Comparison of ENCODE assay signal across 14 cellular contexts in genomic region chr6:31573239-31574105, GRCh38. TPM values are rescaled to one million over a fixed set of nuclear protein-coding genes. Genes with fewer than 3 reads are reported as not detected.
DNase-seq lines count a peak whose midpoint lies in the region; ATAC-seq and TF ChIP-seq lines count a peak whose summit lies in the region.
"Had no signal": no experiment of that assay in that cellular context is flagged by ENCODE, and none has a peak within 500 bp of the region (broad histone marks: within the 10 kb centered on the region; RNA-seq: fewer than 3 reads in every experiment).

No MANE protein-coding gene starts in this region.

- H3K36me3 ChIP-seq in CD8-positive, alpha-beta T cell (ENCODE audit: insufficient read depth, low read length), result no peaks in the 10 kb centered on the region
- peaks cover 0 to 7% (median 5%) of the 10 kb centered on the region in 3 experiments for H3K36me3 ChIP-seq in naive thymus-derived CD4-positive, alpha-beta T cell (ENCODE audit: control insufficient read depth in 2 of 3, insufficient read depth in 3 of 3, low read length in 3 of 3)

- CTCF ChIA-PET in CD8-positive, alpha-beta T cell (lab: Charles Lee), result interaction anchor here (0.5 to 36.4 kb wide), 6 partner anchors 9 to 667 kb away, joined by 3 to 1206 read pairs (median 6); partner anchors contain the start of genes ATP6V1G2, DDX39B, LST1 and LTB
- CTCF ChIA-PET in naive thymus-derived CD4-positive, alpha-beta T cell (lab: Charles Lee), result interaction anchor here (1.5 to 18.2 kb wide), 5 partner anchors 12 to 81 kb away, joined by 3 to 687 read pairs (median 41); partner anchors contain the start of genes ATP6V1G2, LST1, LTB and NCR3

- peak overlapping the region; percentile 86 for H3K4me3 ChIP-seq in CD8-positive, alpha-beta T cell (ENCODE audit: low read depth, low read length)
- H3K4me3 ChIP-seq in GM12875 (ENCODE audit: low read depth, low read length), result peak overlapping the region; percentile 65
- peak overlapping the region; percentile 69 for H3K4me3 ChIP-seq in naive thymus-derived CD4-positive, alpha-beta T cell (ENCODE audit: low read length)

- H3K9me3 Mint-ChIP-seq in CD8-positive, alpha-beta T cell, result no peaks in the 10 kb centered on the region
- peaks cover 5% of the 10 kb centered on the region for H3K9me3 Mint-ChIP-seq in activated T-helper 17 cell treated with anti-CD3 and anti-CD28 coated beads, Interleukin-2, amount 50 U/mL, for 72 hours
- no peaks in the 10 kb centered on the region for H3K9me3 Mint-ChIP-seq in naive thymus-derived CD4-positive, alpha-beta T cell
- H3K9me3 Mint-ChIP-seq: HFFc6 had no signal

- POLR2A ChIA-PET in CD8-positive, alpha-beta T cell (lab: Charles Lee), result interaction anchor here (0.8 to 16.5 kb wide), 4 partner anchors 8 to 22 kb away, joined by 3 to 387 read pairs (median 8); partner anchors contain the start of genes LTB and NCR3
- POLR2A ChIA-PET in naive thymus-derived CD4-positive, alpha-beta T cell (lab: Charles Lee), result interaction anchor here (0.6 to 66.4 kb wide), 4 partner anchors 9 to 1398 kb away, joined by 3 to 3078 read pairs (median 1540); partner anchors contain the start of genes AIF1, ATP6V1G2, DDX39B and LST1

- H3K4me1 Mint-ChIP-seq in CD8-positive, alpha-beta T cell (ENCODE audit: low read depth), result peaks cover 86% of the 10 kb centered on the region
- peaks cover 45% of the 10 kb centered on the region for H3K4me1 Mint-ChIP-seq in activated T-helper 17 cell treated with anti-CD3 and anti-CD28 coated beads, Interleukin-2, amount 50 U/mL, for 72 hours
- peaks cover 63 to 97% (median 93%) of the 10 kb centered on the region in 7 donors for H3K4me1 Mint-ChIP-seq in naive thymus-derived CD4-positive, alpha-beta T cell

- no peak for DNase-seq in CD8-positive, alpha-beta T cell
- DNase-seq in naive thymus-derived CD4-positive, alpha-beta T cell, result no peak
- DNase-seq in NCI-H526 (lab: John Stamatoyannopoulos, UW), result no peak
- DNase-seq: HFFc6, NCI-H2029 treated with DMSO at 0.1 percent for 48 hours had no signal

- ATAC-seq in CD8-positive, alpha-beta T cell, result no peak
- no peak for ATAC-seq in activated T-helper 17 cell treated with anti-CD3 and anti-CD28 coated beads, Interleukin-2, amount 50 U/mL, for 72 hours (replicated peaks)
- no peak for ATAC-seq in naive thymus-derived CD4-positive, alpha-beta T cell
- ATAC-seq in GM18868 (IDR thresholded peaks at IDR 0.05; ENCODE audit: unreplicated experiment) (no peak), HG03520 (IDR thresholded peaks at IDR 0.05; ENCODE audit: unreplicated experiment) (no peak), HG03175 (IDR thresholded peaks at IDR 0.05; ENCODE audit: unreplicated experiment) (no peak)
- ATAC-seq: sciatic nerve had no signal

- H3K4me1 ChIP-seq in CD8-positive, alpha-beta T cell (ENCODE audit: insufficient read depth, low read length), result peaks cover 79% of the 10 kb centered on the region
- H3K4me1 ChIP-seq in naive thymus-derived CD4-positive, alpha-beta T cell (ENCODE audit: control insufficient read depth in 2 of 2, insufficient read depth in 2 of 2, low read length in 2 of 2), result peaks cover 69 to 70% of the 10 kb centered on the region in 2 donors

- intact Hi-C loops in CD8-positive, alpha-beta T cell (cut with DNase I, micrococcal nuclease), result no loop called here
- intact Hi-C loops in naive thymus-derived CD4-positive, alpha-beta T cell (cut with micrococcal nuclease), result loop anchor here in 1 of 2 donors (2.0 kb wide), 1 partner anchor 15 kb away; no protein-coding TSS in a partner anchor

- peaks cover 17% of the 10 kb centered on the region for H3K36me3 Mint-ChIP-seq in CD8-positive, alpha-beta T cell
- H3K36me3 Mint-ChIP-seq in activated T-helper 17 cell treated with anti-CD3 and anti-CD28 coated beads, Interleukin-2, amount 50 U/mL, for 72 hours (ENCODE audit: low read depth), result peaks cover 69% of the 10 kb centered on the region
- H3K36me3 Mint-ChIP-seq in naive thymus-derived CD4-positive, alpha-beta T cell, result peaks cover 0 to 39% (median 4%) of the 10 kb centered on the region in 5 donors

- no peaks in the 10 kb centered on the region for H3K27me3 ChIP-seq in CD8-positive, alpha-beta T cell (ENCODE audit: insufficient read depth, low read length)
- no peaks in the 10 kb centered on the region for H3K27me3 ChIP-seq in naive thymus-derived CD4-positive, alpha-beta T cell (ENCODE audit: control insufficient read depth in 2 of 2, insufficient read depth in 2 of 2, low read length in 2 of 2)

- H3K27ac Mint-ChIP-seq in CD8-positive, alpha-beta T cell, result peak overlapping the region; percentile 99
- H3K27ac Mint-ChIP-seq in activated T-helper 17 cell treated with anti-CD3 and anti-CD28 coated beads, Interleukin-2, amount 50 U/mL, for 72 hours, result peak overlapping the region; percentile 97
- H3K27ac Mint-ChIP-seq in naive thymus-derived CD4-positive, alpha-beta T cell, result peak overlapping the region; percentile 97 to 99 (median 99)
- H3K27ac Mint-ChIP-seq: HFFc6 had no signal

- no peaks in the 10 kb centered on the region for H3K27me3 Mint-ChIP-seq in CD8-positive, alpha-beta T cell (ENCODE audit: low read depth)
- H3K27me3 Mint-ChIP-seq in activated T-helper 17 cell treated with anti-CD3 and anti-CD28 coated beads, Interleukin-2, amount 50 U/mL, for 72 hours, result no peaks in the 10 kb centered on the region
- peaks cover 0 to 16% (median 0%) of the 10 kb centered on the region in 5 donors for H3K27me3 Mint-ChIP-seq in naive thymus-derived CD4-positive, alpha-beta T cell

- no peaks in the 10 kb centered on the region for H3K9me3 ChIP-seq in CD8-positive, alpha-beta T cell (ENCODE audit: low read length)
- no peaks in the 10 kb centered on the region for H3K9me3 ChIP-seq in naive thymus-derived CD4-positive, alpha-beta T cell (ENCODE audit: control insufficient read depth in 2 of 3, low read length in 3 of 3)

- peak overlapping the region; percentile 97 for H3K4me3 Mint-ChIP-seq in CD8-positive, alpha-beta T cell
- H3K4me3 Mint-ChIP-seq in activated T-helper 17 cell treated with anti-CD3 and anti-CD28 coated beads, Interleukin-2, amount 50 U/mL, for 72 hours, result peak overlapping the region; percentile 100
- H3K4me3 Mint-ChIP-seq in naive thymus-derived CD4-positive, alpha-beta T cell, result peak overlapping the region; percentile 93 to 99 (median 98)
- H3K4me3 Mint-ChIP-seq: HFFc6 had no signal

- H3K27ac ChIP-seq in CD8-positive, alpha-beta T cell (ENCODE audit: low read depth, low read length), result peak overlapping the region; percentile 86
- H3K27ac ChIP-seq in naive thymus-derived CD4-positive, alpha-beta T cell (ENCODE audit: low read depth, low read length), result peak overlapping the region; percentile 97

- no peak for TF ChIP-seq CTCF in CD8-positive, alpha-beta T cell (IDR thresholded peaks at IDR 0.05)
- TF ChIP-seq CTCF in GM12875 (IDR thresholded peaks at IDR 0.05; ENCODE audit: borderline replicate concordance, insufficient read depth, low read depth, low read length), result no peak

RNA-seq across cellular contexts. Expression of gene LTA, which starts 1.4 kb away (rescaled TPM):
- total RNA-seq in CD8-positive, alpha-beta T cell, result 10 to 100 TPM; 17.1 to 17.2 TPM
- total RNA-seq in activated T-helper 17 cell treated with anti-CD3 and anti-CD28 coated beads, Interleukin-2, amount 50 U/mL, for 72 hours, result 100 to 1,000 TPM; 163 to 567 TPM
- total RNA-seq in naive thymus-derived CD4-positive, alpha-beta T cell, result 100 to 1,000 TPM in 1 of 5 experiments, 10 to 100 TPM in 4; 12.3 to 110 (median 20.2) TPM
- 10 to 100 TPM; 24.0 to 27.5 TPM for polyA plus RNA-seq in naive thymus-derived CD4-positive, alpha-beta T cell
- total RNA-seq: dermis microvascular lymphatic vessel endothelial cell, HFFc6, lower leg skin, M059J had no signal

RNA-seq across cellular contexts. Expression of gene TNF, which starts 1.9 kb away (rescaled TPM):
- total RNA-seq in CD8-positive, alpha-beta T cell, result 10 to 100 TPM; 30.1 to 32.7 TPM
- 100 to 1,000 TPM in 1 of 2 donors, 10 to 100 TPM in 1; 69.5 to 199 TPM for total RNA-seq in activated T-helper 17 cell treated with anti-CD3 and anti-CD28 coated beads, Interleukin-2, amount 50 U/mL, for 72 hours
- total RNA-seq in naive thymus-derived CD4-positive, alpha-beta T cell, result 100 to 1,000 TPM in 1 of 5 experiments, 10 to 100 TPM in 1, 1 to 10 TPM in 3; 5.4 to 125 (median 8.7) TPM
- 1 to 10 TPM in 1 of 2 donors, under 1 TPM in 1; 0.73 to 1.1 TPM for polyA plus RNA-seq in naive thymus-derived CD4-positive, alpha-beta T cell
- total RNA-seq: dermis microvascular lymphatic vessel endothelial cell had no signal

RNA-seq across cellular contexts. Expression of gene LTB, which starts 8.8 kb away (rescaled TPM):
- 100 to 1,000 TPM; 180 to 204 TPM for total RNA-seq in CD8-positive, alpha-beta T cell
- total RNA-seq in activated T-helper 17 cell treated with anti-CD3 and anti-CD28 coated beads, Interleukin-2, amount 50 U/mL, for 72 hours, result 100 to 1,000 TPM; 269 to 395 TPM
- total RNA-seq in naive thymus-derived CD4-positive, alpha-beta T cell, result 1,000 to 10,000 TPM in 1 of 5 experiments, 100 to 1,000 TPM in 4; 370 to 1,909 (median 670) TPM
- polyA plus RNA-seq in naive thymus-derived CD4-positive, alpha-beta T cell, result 1,000 to 10,000 TPM; 1,970 to 2,371 TPM

RNA-seq across cellular contexts. Expression of gene LST1, which starts 12.6 kb away (rescaled TPM):
- 10 to 100 TPM; 13.0 to 14.2 TPM for total RNA-seq in CD8-positive, alpha-beta T cell
- total RNA-seq in activated T-helper 17 cell treated with anti-CD3 and anti-CD28 coated beads, Interleukin-2, amount 50 U/mL, for 72 hours, result 10 to 100 TPM in 1 of 2 donors, 1 to 10 TPM in 1; 8.1 to 28.7 TPM
- 100 to 1,000 TPM in 2 of 5 experiments, 10 to 100 TPM in 3; 15.1 to 234 (median 32.0) TPM for total RNA-seq in naive thymus-derived CD4-positive, alpha-beta T cell
- 10 to 100 TPM in 1 of 2 donors, 1 to 10 TPM in 1; 8.4 to 15.3 TPM for polyA plus RNA-seq in naive thymus-derived CD4-positive, alpha-beta T cell
- total RNA-seq: HFFc6, M059J had no signal

RNA-seq across cellular contexts. Expression of gene NCR3, which starts 19.3 kb away (rescaled TPM):
- total RNA-seq in CD8-positive, alpha-beta T cell, result 10 to 100 TPM; 17.4 to 18.2 TPM
- 10 to 100 TPM; 25.4 to 28.6 TPM for total RNA-seq in activated T-helper 17 cell treated with anti-CD3 and anti-CD28 coated beads, Interleukin-2, amount 50 U/mL, for 72 hours
- 10 to 100 TPM in 2 of 5 experiments, 1 to 10 TPM in 2, under 1 TPM in 1; 0.97 to 47.1 (median 6.7) TPM for total RNA-seq in naive thymus-derived CD4-positive, alpha-beta T cell
- polyA plus RNA-seq in naive thymus-derived CD4-positive, alpha-beta T cell, result 10 to 100 TPM; 11.0 to 19.7 TPM
- total RNA-seq: dermis microvascular lymphatic vessel endothelial cell, HFFc6, lower leg skin, M059J had no signal
